In the genomic region with DNA sequence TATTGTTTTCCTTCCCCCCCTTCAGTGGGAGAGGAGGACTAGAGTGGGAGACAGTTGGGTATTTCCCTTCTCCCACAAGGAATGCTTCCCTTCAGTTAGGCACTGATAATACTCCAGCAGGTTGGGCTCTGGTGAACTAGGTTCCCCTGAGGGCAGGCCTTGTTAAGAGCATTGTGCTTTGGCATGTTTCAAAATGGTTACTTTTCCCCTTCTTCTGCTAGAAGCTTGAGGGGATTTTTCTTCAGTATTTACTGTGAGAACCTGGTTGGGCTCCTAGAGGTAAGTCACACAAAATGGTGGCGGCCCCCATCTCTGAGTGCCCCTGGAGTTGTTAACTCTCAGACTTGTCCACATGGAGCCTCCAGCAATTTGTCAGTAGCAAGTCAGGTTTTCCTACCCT, we compare ENCODE assay signal across 25 cellular contexts.
"Had no signal": no experiment of that assay in that cellular context is flagged by ENCODE, and none has a peak within 500 bp of the region (broad histone marks: within the 10 kb centered on the region; RNA-seq: fewer than 3 reads in every experiment).

No MANE protein-coding gene starts in this region.

- H3K4me3 ChIP-seq: ascending aorta, body of pancreas had no signal

- H3K27ac ChIP-seq: body of pancreas had no signal

- H3K27ac Mint-ChIP-seq: activated CD4-positive, alpha-beta T cell treated with anti-CD3 and anti-CD28 coated beads, Interleukin-2, amount 10 ng/mL, durations not matched to agents 24 days and 14 days; activated CD8-positive, alpha-beta memory T cell treated with anti-CD3 and anti-CD28 coated beads, Interleukin-2, amount 10 ng/mL, durations not matched to agents 7 days and 5 days; activated naive CD4-positive, alpha-beta T cell treated with anti-CD3 and anti-CD28 coated beads, Interleukin-2, amount 50 U/mL, for 72 hours; activated naive CD8-positive, alpha-beta T cell treated with anti-CD3 and anti-CD28 coated beads, Interleukin-2, amount 50 U/mL, for 24 hours; activated T-cell treated with anti-CD3 and anti-CD28 coated beads, Interleukin-2, amount 50 U/mL, for 24 hours; activated T-helper 1 cell treated with anti-CD3 and anti-CD28 coated beads, Interleukin-12 subunit alpha, Interleukin-12 subunit beta, Interleukin-2, Interleukin-4 antibody, amounts not matched to agents 30 ng/mL and 10 ng/mL and 1 ng/mL, durations not matched to agents 14 hours and 24 hours and 36 hours; T-helper 1 cell treated with Interleukin-12 subunit alpha and Interleukin-12 subunit beta and Interleukin-4 antibody, amounts not matched to agents 30 μg/mL and 1 μg/mL, for 36 hours had no signal

- H3K4me1 ChIP-seq: body of pancreas had no signal

- ATAC-seq: activated CD8-positive, alpha-beta memory T cell treated with anti-CD3 and anti-CD28 coated beads, Interleukin-2, amount 10 ng/mL, durations not matched to agents 7 days and 5 days; activated naive CD4-positive, alpha-beta T cell treated with anti-CD3 and anti-CD28 coated beads, Interleukin-2, amount 50 U/mL, for 72 hours; activated naive CD8-positive, alpha-beta T cell treated with anti-CD3 and anti-CD28 coated beads, Interleukin-2, amount 50 U/mL, for 24 hours; body of pancreas had no signal

- H3K4me1 Mint-ChIP-seq: activated CD4-positive, alpha-beta T cell treated with anti-CD3 and anti-CD28 coated beads, Interleukin-2, amount 10 ng/mL, durations not matched to agents 24 days and 14 days; activated CD8-positive, alpha-beta memory T cell treated with anti-CD3 and anti-CD28 coated beads, Interleukin-2, amount 10 ng/mL, durations not matched to agents 7 days and 5 days; activated naive CD8-positive, alpha-beta T cell treated with anti-CD3 and anti-CD28 coated beads, Interleukin-2, amount 50 U/mL, for 24 hours; central memory CD8-positive, alpha-beta T cell had no signal

- H3K36me3 ChIP-seq: ascending aorta had no signal

- H3K27me3 ChIP-seq: ascending aorta, body of pancreas had no signal

- H3K4me3 Mint-ChIP-seq: activated CD4-positive, alpha-beta T cell treated with anti-CD3 and anti-CD28 coated beads, Interleukin-2, amount 10 ng/mL, durations not matched to agents 24 days and 14 days; activated CD8-positive, alpha-beta memory T cell treated with anti-CD3 and anti-CD28 coated beads, Interleukin-2, amount 10 ng/mL, durations not matched to agents 7 days and 5 days; activated naive CD8-positive, alpha-beta T cell treated with anti-CD3 and anti-CD28 coated beads, Interleukin-2, amount 50 U/mL, for 24 hours; activated T-cell treated with anti-CD3 and anti-CD28 coated beads, Interleukin-2, amount 50 U/mL, for 24 hours; activated T-helper 1 cell treated with anti-CD3 and anti-CD28 coated beads, Interleukin-12 subunit alpha, Interleukin-12 subunit beta, Interleukin-2, Interleukin-4 antibody, amounts not matched to agents 30 ng/mL and 10 ng/mL and 1 ng/mL, durations not matched to agents 14 hours and 24 hours and 36 hours; central memory CD8-positive, alpha-beta T cell; T-helper 1 cell treated with Interleukin-12 subunit alpha and Interleukin-12 subunit beta and Interleukin-4 antibody, amounts not matched to agents 30 μg/mL and 1 μg/mL, for 36 hours had no signal

- DNase-seq: activated CD4-positive, alpha-beta T cell treated with anti-CD3 and anti-CD28 coated beads for 1 hour; activated CD4-positive, alpha-beta T cell treated with anti-CD3 and anti-CD28 coated beads, Interleukin-2, amount 10 ng/mL, durations not matched to agents 24 days and 14 days; activated CD4-positive, alpha-beta T cell treated with anti-CD3 and anti-CD28 coated beads, Interleukin-2, amount 50 U/mL, for 48 hours; activated CD8-positive, alpha-beta memory T cell treated with anti-CD3 and anti-CD28 coated beads, Interleukin-2, amount 10 ng/mL, durations not matched to agents 7 days and 5 days; activated effector memory CD4-positive, alpha-beta T cell treated with Interleukin-2 at 50 U/mL for 16 hours; activated naive CD4-positive, alpha-beta T cell; activated naive CD8-positive, alpha-beta T cell treated with anti-CD3 and anti-CD28 coated beads, Interleukin-2, amount 50 U/mL, for 24 hours; activated T-cell treated with anti-CD3 and anti-CD28 coated beads, Interleukin-2, amount 50 U/mL, for 24 hours; amniotic stem cell; body of pancreas; MM.1S; NCI-H1105; NCI-H1436; NCI-H1694 treated with DMSO at 0.1 percent for 48 hours; NCI-H2029 treated with DMSO at 0.1 percent for 48 hours; NCI-H345; NCI-H510A; NCI-H526 treated with DMSO at 0.1 percent for 48 hours; NCI-H82; SHP77 treated with DMSO at 0.1 percent for 48 hours had no signal

- H3K27me3 Mint-ChIP-seq: activated CD4-positive, alpha-beta T cell treated with anti-CD3 and anti-CD28 coated beads, Interleukin-2, amount 10 ng/mL, durations not matched to agents 24 days and 14 days; activated CD8-positive, alpha-beta memory T cell treated with anti-CD3 and anti-CD28 coated beads, Interleukin-2, amount 10 ng/mL, durations not matched to agents 7 days and 5 days; activated naive CD8-positive, alpha-beta T cell treated with anti-CD3 and anti-CD28 coated beads, Interleukin-2, amount 50 U/mL, for 24 hours; activated T-cell treated with anti-CD3 and anti-CD28 coated beads, Interleukin-2, amount 50 U/mL, for 24 hours had no signal
